In the genomic region with DNA sequence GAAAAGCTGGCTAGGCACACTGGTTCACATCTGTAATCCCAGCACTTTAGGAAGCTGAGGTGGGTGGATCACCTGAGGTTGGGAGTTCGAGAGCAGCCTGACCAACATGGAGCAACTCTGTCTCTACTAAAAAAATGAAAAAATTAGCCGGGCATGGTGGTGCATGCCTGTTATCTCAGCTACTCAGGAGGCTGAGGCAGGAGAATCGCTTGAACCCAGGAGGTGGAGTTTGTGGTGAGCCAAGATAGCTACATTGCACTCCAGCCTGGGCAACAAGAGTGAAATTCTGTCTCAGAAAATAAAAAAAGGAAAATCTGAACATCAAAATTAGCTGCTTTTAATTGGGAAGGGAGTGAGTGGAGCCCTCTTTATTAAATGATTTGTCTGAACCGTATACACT, we compare ENCODE assay signal across 1 cellular context.
TF ChIP-seq lines count a peak whose summit lies in the region.

No MANE protein-coding gene starts in this region.

TF ChIP-seq in K562, 482 proteins besides CTCF, POLR2A, EP300 and RAD21:
- TF ChIP-seq TAL1 (IDR thresholded peaks at IDR 0.05), result peak; percentile 62; the same call in 1 of the 2 replicates
- TF ChIP-seq CBFA2T3 (IDR thresholded peaks at IDR 0.05), result peak; percentile 74
- peak; percentile 19; the same call in 1 of the 2 replicates for TF ChIP-seq NCOR1 (IDR thresholded peaks at IDR 0.05)
- peak; percentile 56 for TF ChIP-seq CBFA2T2 (conservative IDR thresholded peaks at IDR 0.05)
- TF ChIP-seq ARID1B (IDR thresholded peaks at IDR 0.05), result peak; percentile 39
